In the genomic region with DNA sequence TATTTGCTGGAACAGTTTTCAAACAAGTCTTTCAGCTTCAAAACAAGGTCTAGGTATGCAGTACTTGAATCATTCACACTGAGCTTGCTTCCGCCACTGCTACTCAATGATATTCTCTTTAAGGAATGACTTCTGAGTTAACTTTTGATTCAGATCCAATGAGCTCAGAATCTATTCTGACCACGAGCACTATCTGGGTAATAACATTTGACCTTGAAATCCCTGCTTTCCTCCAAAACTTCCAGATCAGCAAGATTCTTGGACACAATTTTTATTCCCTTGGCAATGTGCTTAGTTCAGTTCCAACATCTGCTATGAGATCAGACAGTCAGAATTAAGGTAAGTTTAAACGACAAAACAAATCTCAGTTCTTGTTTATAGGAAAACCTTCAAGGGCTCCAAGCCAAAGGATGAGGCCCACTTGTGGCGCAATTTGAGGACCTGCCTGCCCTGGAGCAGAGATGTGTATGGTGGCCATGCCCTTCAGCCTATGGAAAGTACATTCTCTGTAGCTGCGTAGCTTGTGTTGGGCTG, we compare ENCODE assay signal across 10 cellular contexts.
DNase-seq lines count a peak whose midpoint lies in the region; FAIRE-seq and TF ChIP-seq lines count a peak whose summit lies in the region.
"Had no signal": no experiment of that assay in that cellular context is flagged by ENCODE, and none has a peak within 500 bp of the region (broad histone marks: within the 10 kb centered on the region; RNA-seq: fewer than 3 reads in every experiment).

No MANE protein-coding gene starts in this region.

- DNase-seq in activated naive CD4-positive, alpha-beta T cell treated with anti-CD3 and anti-CD28 coated beads, Interleukin-2, amount 10 ng/mL, durations not matched to agents 7 days and 5 days: peak; percentile 31
- no peak for DNase-seq in activated naive CD4-positive, alpha-beta T cell (lab: John Stamatoyannopoulos, UW)
- DNase-seq in brain pericyte (ENCODE audit: low read depth, low spot score) (peak; percentile 47), medulla oblongata (ENCODE audit: extremely low spot score) (peak; percentile 48), urothelium cell line (ENCODE audit: low spot score) (no peak), NCI-H146 (lab: John Stamatoyannopoulos, UW) (no peak), endodermal cell (no peak), GM19239 (ENCODE audit: insufficient read length, low spot score) (no peak)
- DNase-seq: retina had no signal

- H3K27ac ChIP-seq in endodermal cell (ENCODE audit: low read depth, low read length): no peak overlapping the region

- H3K4me1 Mint-ChIP-seq in activated naive CD4-positive, alpha-beta T cell treated with anti-CD3 and anti-CD28 coated beads, Interleukin-2, amount 10 ng/mL, durations not matched to agents 7 days and 5 days: peaks cover 98% of the 10 kb centered on the region
- H3K4me1 Mint-ChIP-seq in endodermal cell: peaks cover 5% of the 10 kb centered on the region

- peaks cover 37% of the 10 kb centered on the region for H3K36me3 Mint-ChIP-seq in activated naive CD4-positive, alpha-beta T cell treated with anti-CD3 and anti-CD28 coated beads, Interleukin-2, amount 10 ng/mL, durations not matched to agents 7 days and 5 days
- peaks cover 18% of the 10 kb centered on the region for H3K36me3 Mint-ChIP-seq in endodermal cell (ENCODE audit: low read depth)

- no peaks in the 10 kb centered on the region for H3K9me3 ChIP-seq in endodermal cell (ENCODE audit: control insufficient read depth, low read length)

- H3K4me1 ChIP-seq in endodermal cell (ENCODE audit: control insufficient read depth, insufficient read depth, low read length): peaks cover 12% of the 10 kb centered on the region

- H3K4me3 ChIP-seq in endodermal cell (ENCODE audit: low read length): no peak overlapping the region

- 96 to 98% methylated on average over 5 of the region's 5 CpGs for WGBS in endodermal cell (ENCODE audit: insufficient coverage in 1 of 2, insufficient read length in 1 of 2), 2 experiments

- no peaks in the 10 kb centered on the region for H3K27me3 ChIP-seq in endodermal cell (ENCODE audit: control insufficient read depth, insufficient read depth, low read length, poor library complexity, severe bottlenecking)

- TF ChIP-seq CTCF in endodermal cell (conservative IDR thresholded peaks at IDR 0.05): no peak

- peaks cover 6% of the 10 kb centered on the region for H3K27me3 Mint-ChIP-seq in activated naive CD4-positive, alpha-beta T cell treated with anti-CD3 and anti-CD28 coated beads, Interleukin-2, amount 10 ng/mL, durations not matched to agents 7 days and 5 days
- no peaks in the 10 kb centered on the region for H3K27me3 Mint-ChIP-seq in endodermal cell (ENCODE audit: insufficient read depth)

- no peaks in the 10 kb centered on the region for H3K9me3 Mint-ChIP-seq in activated naive CD4-positive, alpha-beta T cell treated with anti-CD3 and anti-CD28 coated beads, Interleukin-2, amount 10 ng/mL, durations not matched to agents 7 days and 5 days
- no peaks in the 10 kb centered on the region for H3K9me3 Mint-ChIP-seq in endodermal cell

- FAIRE-seq in urothelium cell line (lab: Jason Lieb, UNC): peak; percentile 42
- no peak for FAIRE-seq in GM19239 (lab: Jason Lieb, UNC)
- FAIRE-seq: G401.6 had no signal

- H3K36me3 ChIP-seq in endodermal cell (ENCODE audit: control insufficient read depth, insufficient read depth, low read length): peaks cover 22% of the 10 kb centered on the region

- CTCF ChIA-PET in activated naive CD4-positive, alpha-beta T cell treated with anti-CD3 and anti-CD28 coated beads, Interleukin-2, amount 10 ng/mL, durations not matched to agents 7 days and 5 days (lab: Charles Lee): interaction anchor here (0.7 to 2.3 kb wide), 10 partner anchors 10 to 297 kb away, joined by 3 to 11 read pairs (median 4); a partner anchor contains a TSS

- peak overlapping the region; percentile 95 for H3K27ac Mint-ChIP-seq in activated naive CD4-positive, alpha-beta T cell treated with anti-CD3 and anti-CD28 coated beads, Interleukin-2, amount 10 ng/mL, durations not matched to agents 7 days and 5 days
- H3K27ac Mint-ChIP-seq in endodermal cell: no peak overlapping the region

- H3K9ac ChIP-seq in endodermal cell (ENCODE audit: extremely low read depth, low read length, poor library complexity, severe bottlenecking): no peak overlapping the region

- H3K4me3 Mint-ChIP-seq in activated naive CD4-positive, alpha-beta T cell treated with anti-CD3 and anti-CD28 coated beads, Interleukin-2, amount 10 ng/mL, durations not matched to agents 7 days and 5 days: peak overlapping the region; percentile 82
- H3K4me3 Mint-ChIP-seq in endodermal cell: no peak overlapping the region

Comparison
In these comparisons a context has a peak if more than half of its experiments do, and no peak if none do; other contexts are left out.
1. DNase-seq: peak in activated naive CD4-positive, alpha-beta T cell treated with anti-CD3 and anti-CD28 coated beads, Interleukin-2, amount 10 ng/mL, durations not matched to agents 7 days and 5 days (single experiment), brain pericyte (single experiment) and medulla oblongata (single experiment); none in activated naive CD4-positive, alpha-beta T cell (0 of 4), urothelium cell line (single experiment), NCI-H146 (single experiment), endodermal cell (single experiment) and GM19239 (single experiment).